ENCODE assay signal across 23 cellular contexts in genomic region chr2:54988612-54989011, GRCh38.
DNase-seq lines count a peak whose midpoint lies in the region; ATAC-seq, FAIRE-seq and TF ChIP-seq lines count a peak whose summit lies in the region.
"Had no signal": no experiment of that assay in that cellular context is flagged by ENCODE, and none has a peak within 500 bp of the region (broad histone marks: within the 10 kb centered on the region; RNA-seq: fewer than 3 reads in every experiment).

No MANE protein-coding gene starts in this region.

- H3K36me3 Mint-ChIP-seq in endodermal cell (ENCODE audit: low read depth), result peaks cover 25% of the 10 kb centered on the region

- H3K4me3 ChIP-seq in RWPE2 (ENCODE audit: severe bottlenecking) (no peak overlapping the region), endodermal cell (ENCODE audit: low read length) (no peak overlapping the region), gastrocnemius medialis (peak overlapping the region in 1 of 4 donors; percentile 8), kidney (ENCODE audit: low read length in 2 of 2) (no peak overlapping the region), prostate gland (no peak overlapping the region), hepatocyte (no peak overlapping the region)
- H3K4me3 ChIP-seq: MG63, Peyer's patch, SJSA1 had no signal

- peaks cover 48% of the 10 kb centered on the region for H3K36me3 ChIP-seq in RWPE2 (ENCODE audit: low read depth)
- H3K36me3 ChIP-seq in endodermal cell (ENCODE audit: control insufficient read depth, insufficient read depth, low read length), result peaks cover 40% of the 10 kb centered on the region
- peaks cover 0 to 8% of the 10 kb centered on the region in 2 donors for H3K36me3 ChIP-seq in gastrocnemius medialis
- peaks cover 7 to 14% of the 10 kb centered on the region in 2 donors for H3K36me3 ChIP-seq in kidney (ENCODE audit: control insufficient read depth in 1 of 2, insufficient read depth in 2 of 2, low read length in 2 of 2)
- no peaks in the 10 kb centered on the region for H3K36me3 ChIP-seq in prostate gland
- no peaks in the 10 kb centered on the region for H3K36me3 ChIP-seq in hepatocyte (replicated peaks; ENCODE audit: insufficient read depth, low read depth)

- DNase-seq in DMS79 (lab: John Stamatoyannopoulos, UW) (peak; percentile 25), DMS79 treated with DMSO at 0.1 percent for 48 hours (lab: John Stamatoyannopoulos, UW) (no peak), RWPE2 (ENCODE audit: low spot score) (no peak), endodermal cell (no peak), gastrocnemius medialis (no peak), kidney (no peak), prostate gland (ENCODE audit: low spot score) (no peak), hepatocyte (ENCODE audit: low spot score) (no peak)
- DNase-seq: 8988T; AML-193; C1 segment of cervical spinal cord; CD8-positive, alpha-beta T cell; EL; GF-D8; H7; MG63; NCI-H1048; NCI-H1417 treated with DMSO at 0.1 percent for 48 hours; NCI-H187; NCI-H510A; Peyer's patch had no signal

- no peak overlapping the region for H2AFZ ChIP-seq in hepatocyte

- H3K27ac ChIP-seq in RWPE2 (ENCODE audit: poor library complexity, severe bottlenecking) (peak overlapping the region; percentile 3), endodermal cell (ENCODE audit: low read depth, low read length) (no peak overlapping the region), gastrocnemius medialis (peak overlapping the region; percentile 89 to 94 (median 91)), kidney (ENCODE audit: low read depth in 2 of 2, low read length in 2 of 2) (no peak overlapping the region), prostate gland (no peak overlapping the region), hepatocyte (no peak overlapping the region)
- H3K27ac ChIP-seq: Peyer's patch, SJSA1 had no signal

- peaks cover 98% of the 10 kb centered on the region for H4K20me1 ChIP-seq in hepatocyte (ENCODE audit: insufficient read depth, poor library complexity, severe bottlenecking)

- H3K4me1 ChIP-seq in RWPE2 (ENCODE audit: insufficient read depth, poor library complexity, severe bottlenecking), result peaks cover 38% of the 10 kb centered on the region
- H3K4me1 ChIP-seq in endodermal cell (ENCODE audit: control insufficient read depth, insufficient read depth, low read length), result no peaks in the 10 kb centered on the region
- peaks cover 78 to 96% of the 10 kb centered on the region in 2 donors for H3K4me1 ChIP-seq in gastrocnemius medialis
- peaks cover 7 to 10% of the 10 kb centered on the region in 2 donors for H3K4me1 ChIP-seq in kidney (ENCODE audit: control insufficient read depth in 1 of 2, insufficient read depth in 1 of 2, low read depth in 1 of 2, low read length in 2 of 2)
- peaks cover 8% of the 10 kb centered on the region for H3K4me1 ChIP-seq in prostate gland (replicated peaks)
- no peaks in the 10 kb centered on the region for H3K4me1 ChIP-seq in hepatocyte (ENCODE audit: insufficient read depth)

- WGBS in endodermal cell (ENCODE audit: insufficient coverage in 1 of 2, insufficient read length in 1 of 2), 2 experiments, result 88 to 95% methylated on average over 2 of the region's 3 CpGs
- 59% methylated on average over 3 of the region's 3 CpGs for WGBS in prostate gland
- 86% methylated on average over 3 of the region's 3 CpGs for WGBS in hepatocyte (ENCODE audit: low lambda C conversion rate, missing lambda C conversion rate)

- FAIRE-seq in kidney (lab: Jason Lieb, UNC), result no peak
- FAIRE-seq: GM19239 had no signal

- TF ChIP-seq CTCF in RWPE2 (IDR thresholded peaks at IDR 0.05; ENCODE audit: poor library complexity, severe bottlenecking), result no peak
- TF ChIP-seq CTCF in endodermal cell (conservative IDR thresholded peaks at IDR 0.05), result no peak
- no peak for TF ChIP-seq CTCF in gastrocnemius medialis (IDR thresholded peaks at IDR 0.05 in 4 of 5, conservative IDR thresholded peaks at IDR 0.05 in 1 of 5)
- TF ChIP-seq CTCF in kidney (IDR thresholded peaks at IDR 0.05; ENCODE audit: borderline replicate concordance, extremely low read depth, insufficient read depth), result no peak
- no peak for TF ChIP-seq CTCF in prostate gland (IDR thresholded peaks at IDR 0.05)
- no peak for TF ChIP-seq CTCF in hepatocyte (IDR thresholded peaks at IDR 0.05; ENCODE audit: poor library complexity)

- no peak overlapping the region for H3K4me2 ChIP-seq in hepatocyte

- in situ Hi-C loops in gastrocnemius medialis (cut with MboI; ENCODE audit: low sequenced_read_pairs in 4 of 4), result loop anchor here in 1 of 4 donors (25.0 kb wide), 1 partner anchor 876 kb away; the partner anchor contains the start of gene ACYP2

- no peak overlapping the region for H3K4me3 Mint-ChIP-seq in endodermal cell
- H3K4me3 Mint-ChIP-seq: CD8-positive, alpha-beta T cell had no signal

- intact Hi-C loops in gastrocnemius medialis (cut with DNase I; ENCODE audit: low total_unique reads), result no loop called here
- intact Hi-C loops in kidney (cut with DNase I), result no loop called here
- intact Hi-C loops in prostate gland (cut with DNase I), result no loop called here

- H3K27me3 Mint-ChIP-seq in endodermal cell (ENCODE audit: insufficient read depth), result no peaks in the 10 kb centered on the region

- H3K27ac Mint-ChIP-seq in endodermal cell, result peak overlapping the region; percentile 13
- H3K27ac Mint-ChIP-seq: CD8-positive, alpha-beta T cell had no signal

- peaks cover 100% of the 10 kb centered on the region for H3K79me2 ChIP-seq in hepatocyte

- ATAC-seq in RWPE2 (ENCODE audit: low read depth) (no peak), gastrocnemius medialis (peak; percentile 51 to 73)
- ATAC-seq: CD8-positive, alpha-beta T cell had no signal

- H3K9me3 ChIP-seq in RWPE2 (ENCODE audit: severe bottlenecking) (no peaks in the 10 kb centered on the region), endodermal cell (ENCODE audit: control insufficient read depth, low read length) (no peaks in the 10 kb centered on the region), gastrocnemius medialis (no peaks in the 10 kb centered on the region), kidney (ENCODE audit: control insufficient read depth in 1 of 2, low read length in 2 of 2) (no peaks in the 10 kb centered on the region), prostate gland (no peaks in the 10 kb centered on the region), hepatocyte (ENCODE audit: low read depth) (no peaks in the 10 kb centered on the region)
- H3K9me3 ChIP-seq: MG63, Peyer's patch, SJSA1 had no signal

- no peak overlapping the region for H3K9ac ChIP-seq in endodermal cell (ENCODE audit: extremely low read depth, low read length, poor library complexity, severe bottlenecking)
- H3K9ac ChIP-seq in kidney (ENCODE audit: low read length in 2 of 2), result no peak overlapping the region

- H3K9me2 ChIP-seq in hepatocyte (replicated peaks; ENCODE audit: insufficient read depth), result no peaks in the 10 kb centered on the region

- H3K4me1 Mint-ChIP-seq in endodermal cell, result no peaks in the 10 kb centered on the region

- TF ChIP-seq POLR2A in gastrocnemius medialis (IDR thresholded peaks at IDR 0.05) (no peak), prostate gland (IDR thresholded peaks at IDR 0.05) (no peak)

- H3K27me3 ChIP-seq in RWPE2 (ENCODE audit: insufficient read depth, poor library complexity, severe bottlenecking) (no peaks in the 10 kb centered on the region), endodermal cell (ENCODE audit: control insufficient read depth, insufficient read depth, low read length, poor library complexity, severe bottlenecking) (no peaks in the 10 kb centered on the region), gastrocnemius medialis (no peaks in the 10 kb centered on the region), prostate gland (replicated peaks; ENCODE audit: insufficient read depth) (no peaks in the 10 kb centered on the region), hepatocyte (no peaks in the 10 kb centered on the region)
- H3K27me3 ChIP-seq: MG63, Peyer's patch, SJSA1 had no signal

- no peaks in the 10 kb centered on the region for H3K9me3 Mint-ChIP-seq in endodermal cell
- H3K9me3 Mint-ChIP-seq: CD8-positive, alpha-beta T cell had no signal

Comparison
In these comparisons a context has a peak if more than half of its experiments do, and no peak if none do; other contexts are left out.
1. H3K27ac ChIP-seq: peak in RWPE2 (single experiment) and gastrocnemius medialis (4 of 4); none in endodermal cell (single experiment), kidney (0 of 2), prostate gland (0 of 2) and hepatocyte (single experiment).